ENCODE assay signal across 20 cellular contexts in the genomic region with DNA sequence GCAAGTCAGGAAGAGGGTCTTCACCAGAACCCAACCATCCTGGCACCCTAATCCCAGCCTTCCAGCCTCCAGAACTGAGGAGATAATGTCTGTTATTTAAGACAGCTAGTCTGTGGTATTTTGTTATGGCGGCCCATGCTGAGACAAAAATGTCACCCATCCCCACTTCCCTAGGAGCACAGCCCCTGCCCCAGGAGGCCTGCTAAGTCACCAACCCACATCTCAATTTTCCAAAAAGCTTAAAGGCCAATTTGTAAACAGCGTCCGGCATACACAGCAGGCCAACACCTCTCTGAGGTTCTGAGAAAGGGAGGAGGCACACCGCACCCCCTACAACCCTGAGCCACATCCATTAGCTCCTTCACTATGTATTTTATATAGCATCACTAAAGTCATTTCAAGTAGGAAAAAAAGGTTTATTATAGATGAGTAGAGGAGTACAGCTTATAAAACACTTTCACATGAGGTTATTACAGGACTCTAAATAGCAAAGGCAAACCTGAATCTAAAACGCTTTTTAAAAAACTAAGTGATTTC. TPM values are rescaled to one million over a fixed set of nuclear protein-coding genes. Genes with fewer than 3 reads are reported as not detected.
DNase-seq lines count a peak whose midpoint lies in the region; ATAC-seq and TF ChIP-seq lines count a peak whose summit lies in the region.
"Had no signal": no experiment of that assay in that cellular context is flagged by ENCODE, and none has a peak within 500 bp of the region (broad histone marks: within the 10 kb centered on the region; RNA-seq: fewer than 3 reads in every experiment).

No MANE protein-coding gene starts in this region.

- H3K27me3 ChIP-seq in cardiac muscle cell (no peaks in the 10 kb centered on the region), heart right ventricle (no peaks in the 10 kb centered on the region), mucosa of rectum (ENCODE audit: control insufficient read depth in 2 of 2, insufficient read depth in 2 of 2, low read length in 2 of 2) (no peaks in the 10 kb centered on the region), upper lobe of right lung (no peaks in the 10 kb centered on the region)
- H3K27me3 ChIP-seq in naive thymus-derived CD4-positive, alpha-beta T cell (ENCODE audit: control insufficient read depth in 2 of 2, insufficient read depth in 2 of 2, low read length in 2 of 2), result no peaks in the 10 kb centered on the region
- H3K27me3 ChIP-seq: BLaER1 had no signal

- CTCF ChIA-PET in naive thymus-derived CD4-positive, alpha-beta T cell (lab: Charles Lee), result interaction anchor here (1.2 kb wide), 1 partner anchor 15 kb away, joined by 4 read pairs; no protein-coding TSS in a partner anchor

- no peak for ATAC-seq in heart right ventricle
- no peak for ATAC-seq in effector memory CD8-positive, alpha-beta T cell (replicated peaks)
- no peak for ATAC-seq in upper lobe of right lung
- ATAC-seq in GM19455 (IDR thresholded peaks at IDR 0.05; ENCODE audit: unreplicated experiment), result no peak
- ATAC-seq in naive thymus-derived CD4-positive, alpha-beta T cell, result no peak

- H3K36me3 ChIP-seq in cardiac muscle cell, result no peaks in the 10 kb centered on the region
- peaks cover 0 to 5% (median 0%) of the 10 kb centered on the region in 9 donors for H3K36me3 ChIP-seq in heart right ventricle
- no peaks in the 10 kb centered on the region for H3K36me3 ChIP-seq in mucosa of rectum (ENCODE audit: control insufficient read depth in 2 of 2, insufficient read depth in 2 of 2, low read length in 2 of 2)
- no peaks in the 10 kb centered on the region for H3K36me3 ChIP-seq in upper lobe of right lung
- no peaks in the 10 kb centered on the region for H3K36me3 ChIP-seq in naive thymus-derived CD4-positive, alpha-beta T cell (ENCODE audit: control insufficient read depth in 2 of 3, insufficient read depth in 3 of 3, low read length in 3 of 3)

- H3K4me1 ChIP-seq in cardiac muscle cell (ENCODE audit: low read depth) (peaks cover 23% of the 10 kb centered on the region), heart right ventricle (peaks cover 0 to 68% (median 25%) of the 10 kb centered on the region in 9 donors), mucosa of rectum (ENCODE audit: control insufficient read depth in 2 of 2, insufficient read depth in 2 of 2, low read length in 2 of 2) (peaks cover 39 to 59% of the 10 kb centered on the region in 2 donors), upper lobe of right lung (peaks cover 9% of the 10 kb centered on the region)
- peaks cover 17 to 24% of the 10 kb centered on the region in 2 donors for H3K4me1 ChIP-seq in naive thymus-derived CD4-positive, alpha-beta T cell (ENCODE audit: control insufficient read depth in 2 of 2, insufficient read depth in 2 of 2, low read length in 2 of 2)

- 96% methylated on average over 5 of the region's 5 CpGs for WGBS in heart right ventricle, 2 donors

- H3K27me3 Mint-ChIP-seq in effector memory CD8-positive, alpha-beta T cell, result no peaks in the 10 kb centered on the region
- no peaks in the 10 kb centered on the region for H3K27me3 Mint-ChIP-seq in naive thymus-derived CD4-positive, alpha-beta T cell

- intact Hi-C loops in heart right ventricle (cut with DNase I), result no loop called here
- intact Hi-C loops in upper lobe of right lung (cut with DNase I), result no loop called here
- intact Hi-C loops in naive thymus-derived CD4-positive, alpha-beta T cell (cut with micrococcal nuclease), result no loop called here

- H3K4me1 Mint-ChIP-seq in effector memory CD8-positive, alpha-beta T cell (ENCODE audit: low read depth in 2 of 2), result peaks cover 54 to 81% of the 10 kb centered on the region in 2 donors
- H3K4me1 Mint-ChIP-seq in naive thymus-derived CD4-positive, alpha-beta T cell, result peaks cover 38 to 91% (median 77%) of the 10 kb centered on the region in 7 donors

- peaks cover 25% of the 10 kb centered on the region for H3K36me3 Mint-ChIP-seq in effector memory CD8-positive, alpha-beta T cell (ENCODE audit: insufficient read depth)
- H3K36me3 Mint-ChIP-seq in naive thymus-derived CD4-positive, alpha-beta T cell, result peaks cover 0 to 7% (median 4%) of the 10 kb centered on the region in 5 donors

- H3K4me3 Mint-ChIP-seq in effector memory CD8-positive, alpha-beta T cell, result no peak overlapping the region
- no peak overlapping the region for H3K4me3 Mint-ChIP-seq in naive thymus-derived CD4-positive, alpha-beta T cell
- H3K4me3 Mint-ChIP-seq: CD8-positive, alpha-beta memory T cell; HFFc6 had no signal

- no peaks in the 10 kb centered on the region for H3K9me3 ChIP-seq in cardiac muscle cell (ENCODE audit: low read depth)
- H3K9me3 ChIP-seq in heart right ventricle, result no peaks in the 10 kb centered on the region
- no peaks in the 10 kb centered on the region for H3K9me3 ChIP-seq in mucosa of rectum (ENCODE audit: control insufficient read depth in 2 of 2, low read length in 2 of 2)
- no peaks in the 10 kb centered on the region for H3K9me3 ChIP-seq in upper lobe of right lung
- no peaks in the 10 kb centered on the region for H3K9me3 ChIP-seq in naive thymus-derived CD4-positive, alpha-beta T cell (ENCODE audit: control insufficient read depth in 2 of 3, low read length in 3 of 3)
- H3K9me3 ChIP-seq: BLaER1 had no signal

- POLR2A ChIA-PET in naive thymus-derived CD4-positive, alpha-beta T cell (lab: Charles Lee), result interaction anchor here (0.9 kb wide), 1 partner anchor 24 kb away, joined by 5 read pairs; the partner anchor contains the start of gene CFDP1

- no peak for TF ChIP-seq CTCF in cardiac muscle cell (IDR thresholded peaks at IDR 0.05; ENCODE audit: low read depth, low read length)
- TF ChIP-seq CTCF in heart right ventricle (IDR thresholded peaks at IDR 0.05), result no peak
- TF ChIP-seq CTCF in upper lobe of right lung (IDR thresholded peaks at IDR 0.05), result no peak

- peak overlapping the region; percentile 46 to 87 for H3K27ac Mint-ChIP-seq in effector memory CD8-positive, alpha-beta T cell
- peak overlapping the region in 4 of 9 donors; percentile 2 to 52 (median 30) for H3K27ac Mint-ChIP-seq in naive thymus-derived CD4-positive, alpha-beta T cell
- H3K27ac Mint-ChIP-seq: HFFc6 had no signal

- DNase-seq in cardiac muscle cell (ENCODE audit: low read depth in 1 of 2, low spot score in 1 of 2), result no peak
- DNase-seq in heart right ventricle, result no peak
- no peak for DNase-seq in effector memory CD8-positive, alpha-beta T cell
- peak; percentile 19 for DNase-seq in upper lobe of right lung
- DNase-seq in T-helper 2 cell, result no peak
- no peak for DNase-seq in naive thymus-derived CD4-positive, alpha-beta T cell
- DNase-seq: CD8-positive, alpha-beta memory T cell; DMS79; HFFc6; IMR-90; NCI-H1436; NCI-H1930; NCI-H226; NCI-H524; OCI-M1; SHP77 had no signal

- H3K9me3 Mint-ChIP-seq in effector memory CD8-positive, alpha-beta T cell, result no peaks in the 10 kb centered on the region
- H3K9me3 Mint-ChIP-seq in naive thymus-derived CD4-positive, alpha-beta T cell, result no peaks in the 10 kb centered on the region
- H3K9me3 Mint-ChIP-seq: CD8-positive, alpha-beta memory T cell; HFFc6 had no signal

- H3K4me3 ChIP-seq in cardiac muscle cell (no peak overlapping the region), heart right ventricle (no peak overlapping the region), mucosa of rectum (ENCODE audit: low read length in 2 of 2) (no peak overlapping the region), upper lobe of right lung (no peak overlapping the region)
- H3K4me3 ChIP-seq in naive thymus-derived CD4-positive, alpha-beta T cell (ENCODE audit: low read length), result no peak overlapping the region
- H3K4me3 ChIP-seq: BLaER1 had no signal

- peak overlapping the region in 1 of 2 donors; percentile 29 for H3K9ac ChIP-seq in mucosa of rectum (ENCODE audit: low read depth in 1 of 2, low read length in 2 of 2)
- H3K9ac ChIP-seq: BLaER1 had no signal

- H3K27ac ChIP-seq in cardiac muscle cell, result peak overlapping the region; percentile 19
- peak overlapping the region in 1 of 10 donors; percentile 31 for H3K27ac ChIP-seq in heart right ventricle
- peak overlapping the region; percentile 38 to 43 for H3K27ac ChIP-seq in mucosa of rectum (ENCODE audit: low read depth in 2 of 2, low read length in 2 of 2)
- no peak overlapping the region for H3K27ac ChIP-seq in upper lobe of right lung
- no peak overlapping the region for H3K27ac ChIP-seq in naive thymus-derived CD4-positive, alpha-beta T cell (ENCODE audit: low read depth, low read length)
- H3K27ac ChIP-seq: BLaER1 had no signal

RNA-seq across cellular contexts. Expression of gene TMEM170A, which starts 6.9 kb away (rescaled TPM):
- total RNA-seq in cardiac muscle cell, result 14.5 and 29.0 TPM in 2 replicates
- polyA plus RNA-seq in cardiac muscle cell, result 22.7 and 27.2 TPM in 2 replicates
- 10 to 100 TPM in 4 of 10 donors, 1 to 10 TPM in 6; 7.2 to 12.5 (median 9.3) TPM for total RNA-seq in heart right ventricle
- polyA plus RNA-seq in heart right ventricle, result 1 to 10 TPM; 3.8 to 6.9 TPM
- 25.4 TPM for total RNA-seq in upper lobe of right lung
- total RNA-seq in naive thymus-derived CD4-positive, alpha-beta T cell, result 10 to 100 TPM; 31.0 to 50.9 (median 46.6) TPM
- polyA plus RNA-seq in naive thymus-derived CD4-positive, alpha-beta T cell, result 10 to 100 TPM; 33.4 to 34.7 TPM

RNA-seq across cellular contexts. Expression of gene CFDP1, which starts 24.2 kb away (rescaled TPM):
- total RNA-seq in cardiac muscle cell, result 78.1 and 103 TPM in 2 replicates
- 114 and 116 TPM in 2 replicates for polyA plus RNA-seq in cardiac muscle cell
- 10 to 100 TPM; 19.0 to 27.8 (median 24.9) TPM for total RNA-seq in heart right ventricle
- 10 to 100 TPM; 38.6 to 63.6 TPM for polyA plus RNA-seq in heart right ventricle
- total RNA-seq in upper lobe of right lung, result 49.0 TPM
- total RNA-seq in naive thymus-derived CD4-positive, alpha-beta T cell, result 10 to 100 TPM; 34.9 to 41.4 (median 39.4) TPM
- polyA plus RNA-seq in naive thymus-derived CD4-positive, alpha-beta T cell, result 10 to 100 TPM; 36.6 to 42.1 TPM

RNA-seq across cellular contexts. Expression of gene CHST6, which starts 37.7 kb away (rescaled TPM):
- total RNA-seq in cardiac muscle cell (3.2 and 3.8 TPM in 2 replicates), heart right ventricle (1 to 10 TPM in 4 of 10 donors, under 1 TPM in 6; 0.30 to 2.0 (median 0.98) TPM), upper lobe of right lung (0.09 TPM)
- polyA plus RNA-seq in cardiac muscle cell (0.10 and 1.2 TPM in 2 replicates), heart right ventricle (under 1 TPM; 0.22 to 0.42 TPM)
- total RNA-seq in naive thymus-derived CD4-positive, alpha-beta T cell, result under 1 TPM in 3 of 5 experiments, not detected in 2; 0.05 to 0.14 (median 0.11) TPM
- polyA plus RNA-seq in naive thymus-derived CD4-positive, alpha-beta T cell, result not detected
- total RNA-seq: HT-29 had no signal
- polyA plus RNA-seq: CD8-positive, alpha-beta memory T cell had no signal

Comparison
In these comparisons a context has a peak if more than half of its experiments do, and no peak if none do; other contexts are left out.
1. H3K27ac ChIP-seq: peak in cardiac muscle cell (single experiment) and mucosa of rectum (2 of 2); none in upper lobe of right lung (single experiment) and naive thymus-derived CD4-positive, alpha-beta T cell (single experiment).